9 cellular contexts compared by ENCODE assay signal in genomic region chr15:74616996-74617395, GRCh38. TPM values are rescaled to one million over a fixed set of nuclear protein-coding genes. Genes with fewer than 3 reads are reported as not detected.
DNase-seq lines count a peak whose midpoint lies in the region; ATAC-seq and TF ChIP-seq lines count a peak whose summit lies in the region.
"Had no signal": no experiment of that assay in that cellular context is flagged by ENCODE, and none has a peak within 500 bp of the region (broad histone marks: within the 10 kb centered on the region; RNA-seq: fewer than 3 reads in every experiment).

No MANE protein-coding gene starts in this region.

- no peaks in the 10 kb centered on the region for H3K9me2 ChIP-seq in Karpas-422 (replicated peaks; ENCODE audit: insufficient read depth, low read length)

- no peak for ATAC-seq in central memory CD8-positive, alpha-beta T cell (replicated peaks; ENCODE audit: extremely low read depth, poor library complexity, severe bottlenecking)
- no peak for ATAC-seq in naive thymus-derived CD4-positive, alpha-beta T cell
- ATAC-seq in HG03439 (IDR thresholded peaks at IDR 0.05; ENCODE audit: unreplicated experiment) = no peak

- peak overlapping the region; percentile 93 for H3K27ac Mint-ChIP-seq in central memory CD8-positive, alpha-beta T cell (ENCODE audit: low read depth)
- peak overlapping the region; percentile 92 to 97 (median 95) for H3K27ac Mint-ChIP-seq in naive thymus-derived CD4-positive, alpha-beta T cell

- peak overlapping the region; percentile 74 for H3K4me3 ChIP-seq in AG09309 (ENCODE audit: control insufficient read depth, low read depth, low read length)
- H3K4me3 ChIP-seq in Karpas-422 (ENCODE audit: low read length) = peak overlapping the region; percentile 99
- H3K4me3 ChIP-seq in naive thymus-derived CD4-positive, alpha-beta T cell (ENCODE audit: low read length) = peak overlapping the region; percentile 79

- peak overlapping the region; percentile 83 for H3K4me2 ChIP-seq in Karpas-422 (ENCODE audit: low read depth, low read length, poor library complexity, severe bottlenecking)

- H3K9ac ChIP-seq in Karpas-422 (ENCODE audit: low read length) = peak overlapping the region; percentile 98

- POLR2A ChIA-PET in naive thymus-derived CD4-positive, alpha-beta T cell (lab: Charles Lee) = interaction anchor here (0.6 to 3.4 kb wide), 9 partner anchors 10 to 752 kb away, joined by 3 to 41 read pairs (median 3); partner anchors contain the start of genes ARID3B, MAN2C1 and UBL7

- no peak for TF ChIP-seq CTCF in AG09309 (IDR thresholded peaks at IDR 0.05; ENCODE audit: control insufficient read depth, insufficient read depth, low read depth, low read length, missing control alignments)

- H3K27me3 Mint-ChIP-seq in central memory CD8-positive, alpha-beta T cell = no peaks in the 10 kb centered on the region
- no peaks in the 10 kb centered on the region for H3K27me3 Mint-ChIP-seq in naive thymus-derived CD4-positive, alpha-beta T cell

- peak overlapping the region; percentile 92 for H3K4me3 Mint-ChIP-seq in central memory CD8-positive, alpha-beta T cell
- peak overlapping the region; percentile 91 to 96 (median 93) for H3K4me3 Mint-ChIP-seq in naive thymus-derived CD4-positive, alpha-beta T cell

- no peaks in the 10 kb centered on the region for H3K9me3 ChIP-seq in Karpas-422 (ENCODE audit: low read length)
- H3K9me3 ChIP-seq in naive thymus-derived CD4-positive, alpha-beta T cell (ENCODE audit: control insufficient read depth in 2 of 3, low read length in 3 of 3) = no peaks in the 10 kb centered on the region

- peaks cover 29% of the 10 kb centered on the region for H3K4me1 ChIP-seq in Karpas-422 (ENCODE audit: low read length)
- H3K4me1 ChIP-seq in naive thymus-derived CD4-positive, alpha-beta T cell (ENCODE audit: control insufficient read depth in 2 of 2, insufficient read depth in 2 of 2, low read length in 2 of 2) = peaks cover 25 to 32% of the 10 kb centered on the region in 2 donors

- intact Hi-C loops in naive thymus-derived CD4-positive, alpha-beta T cell (cut with micrococcal nuclease) = loop anchor here (5.0 to 10.0 kb wide), 6 partner anchors 168 to 1028 kb away; partner anchors contain the start of genes C15orf39 (in 1 of the 2), CSK (in 1 of the 2), IMP3 (in 1 of the 2) and PML (in 1 of the 2)

- DNase-seq in AG09309 (ENCODE audit: low read depth) (no peak), Karpas-422 (no peak), GM03348 (ENCODE audit: low spot score) (no peak)
- no peak for DNase-seq in central memory CD8-positive, alpha-beta T cell (ENCODE audit: low spot score in 2 of 2)
- DNase-seq in naive thymus-derived CD4-positive, alpha-beta T cell = no peak
- no peak for DNase-seq in stimulated activated CD4-positive, alpha-beta T cell treated with anti-CD3 and anti-CD28 coated beads, Interleukin-1b, Interleukin-23, amount 100 ng/mL, for 48 hours
- DNase-seq in activated CD8-positive, alpha-beta memory T cell treated with anti-CD3 and anti-CD28 coated beads, Interleukin-2, amount 50 U/mL, for 4 hours = no peak
- DNase-seq: NCI-H187 had no signal

- H3K9me3 Mint-ChIP-seq in central memory CD8-positive, alpha-beta T cell = no peaks in the 10 kb centered on the region
- H3K9me3 Mint-ChIP-seq in naive thymus-derived CD4-positive, alpha-beta T cell = peaks cover 0 to 3% (median 0%) of the 10 kb centered on the region in 11 donors

- peaks cover 11% of the 10 kb centered on the region for H3K36me3 ChIP-seq in Karpas-422 (ENCODE audit: insufficient read depth, low read length)
- H3K36me3 ChIP-seq in naive thymus-derived CD4-positive, alpha-beta T cell (ENCODE audit: control insufficient read depth in 2 of 3, insufficient read depth in 3 of 3, low read length in 3 of 3) = peaks cover 10 to 44% (median 21%) of the 10 kb centered on the region in 3 experiments

- H3K4me1 Mint-ChIP-seq in central memory CD8-positive, alpha-beta T cell = peaks cover 49% of the 10 kb centered on the region
- H3K4me1 Mint-ChIP-seq in naive thymus-derived CD4-positive, alpha-beta T cell = peaks cover 37 to 58% (median 54%) of the 10 kb centered on the region in 7 donors

- no peak overlapping the region for H2AFZ ChIP-seq in Karpas-422 (ENCODE audit: low read length)

- H4K20me1 ChIP-seq in Karpas-422 (ENCODE audit: insufficient read depth, low read depth, low read length) = peaks cover 48% of the 10 kb centered on the region

- peaks cover 64% of the 10 kb centered on the region for H3K79me2 ChIP-seq in Karpas-422 (ENCODE audit: low read length)

- no peaks in the 10 kb centered on the region for H3K27me3 ChIP-seq in Karpas-422 (ENCODE audit: low read length)
- H3K27me3 ChIP-seq in naive thymus-derived CD4-positive, alpha-beta T cell (ENCODE audit: control insufficient read depth in 2 of 2, insufficient read depth in 2 of 2, low read length in 2 of 2) = no peaks in the 10 kb centered on the region

- CTCF ChIA-PET in naive thymus-derived CD4-positive, alpha-beta T cell (lab: Charles Lee) = interaction anchor here (1.6 to 7.6 kb wide), 2 partner anchors 16 to 172 kb away, joined by 3 to 71 read pairs; no protein-coding TSS in a partner anchor

- peaks cover 24% of the 10 kb centered on the region for H3K36me3 Mint-ChIP-seq in central memory CD8-positive, alpha-beta T cell (ENCODE audit: insufficient read depth)
- H3K36me3 Mint-ChIP-seq in naive thymus-derived CD4-positive, alpha-beta T cell = peaks cover 6 to 25% (median 9%) of the 10 kb centered on the region in 5 donors

- peak overlapping the region; percentile 74 for H3K27ac ChIP-seq in Karpas-422 (ENCODE audit: low read length)
- H3K27ac ChIP-seq in naive thymus-derived CD4-positive, alpha-beta T cell (ENCODE audit: low read depth, low read length) = peak overlapping the region; percentile 100

RNA-seq across cellular contexts. Expression of gene CLK3, which starts 1.4 kb away (rescaled TPM):
- 114 and 147 TPM in 2 replicates for total RNA-seq in Karpas-422 (2014; rRNA removed; shearing (Covaris generic); ENCODE audit: low replicate concordance)
- 100 to 1,000 TPM; 131 to 273 (median 177) TPM for total RNA-seq in naive thymus-derived CD4-positive, alpha-beta T cell
- 100 to 1,000 TPM in 1 of 2 donors, 10 to 100 TPM in 1; 57.8 to 104 TPM for polyA plus RNA-seq in naive thymus-derived CD4-positive, alpha-beta T cell
